ENCODE assay signal across 21 cellular contexts in the genomic region with DNA sequence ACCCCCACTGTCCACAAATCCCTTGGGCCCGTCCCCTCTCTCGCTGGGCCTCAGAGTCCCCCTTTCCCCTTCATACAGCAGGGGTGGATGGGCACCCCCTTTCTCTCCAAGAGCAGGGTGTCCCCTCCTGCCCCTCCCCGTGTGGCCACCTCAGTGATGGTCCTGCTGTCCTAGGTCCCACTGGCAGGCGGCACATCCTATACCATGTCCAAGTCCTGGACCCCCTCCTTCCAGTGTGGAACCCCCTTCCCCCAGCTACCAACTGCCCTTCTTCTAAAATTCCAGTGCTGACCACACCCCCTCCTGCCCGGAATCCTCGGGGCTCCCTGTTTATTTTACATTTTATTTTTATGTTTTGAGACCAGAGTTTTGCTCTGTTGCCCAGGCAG. TPM values are rescaled to one million over a fixed set of nuclear protein-coding genes. Genes with fewer than 3 reads are reported as not detected.
DNase-seq lines count a peak whose midpoint lies in the region; ATAC-seq and TF ChIP-seq lines count a peak whose summit lies in the region.
"Had no signal": no experiment of that assay in that cellular context is flagged by ENCODE, and none has a peak within 500 bp of the region (broad histone marks: within the 10 kb centered on the region; RNA-seq: fewer than 3 reads in every experiment).

No MANE protein-coding gene starts in this region.

- ATAC-seq in WTC11 (peak; percentile 6; the same call in 1 of the 2 replicates), GM21360 (IDR thresholded peaks at IDR 0.05; ENCODE audit: unreplicated experiment) (no peak)
- ATAC-seq: activated CD8-positive, alpha-beta T cell treated with anti-CD3 and anti-CD28 coated beads, Interleukin-2, amount 10 ng/mL, durations not matched to agents 7 days and 5 days had no signal

- H3K4me3 Mint-ChIP-seq in WTC11 (peak overlapping the region; percentile 64), progenitor cell of endocrine pancreas (ENCODE audit: low read depth) (peak overlapping the region; percentile 70)
- H3K4me3 Mint-ChIP-seq: activated CD8-positive, alpha-beta T cell treated with anti-CD3 and anti-CD28 coated beads, Interleukin-2, amount 10 ng/mL, durations not matched to agents 7 days and 5 days; activated T-helper 1 cell treated with anti-CD3 and anti-CD28 coated beads, Interleukin-12 subunit alpha, Interleukin-12 subunit beta, Interleukin-2, Interleukin-4 antibody, amounts not matched to agents 30 ng/mL and 10 ng/mL and 1 ng/mL, durations not matched to agents 14 hours and 24 hours and 36 hours; HFFc6; T-helper 2 cell treated with Interferon-gamma antibody and Interleukin-4, amounts not matched to agents 5 μg/mL and 100 μg/mL, for 36 hours had no signal

- CTCF ChIA-PET in WTC11 (lab: Charles Lee) = interaction anchor here (0.6 kb wide), 1 partner anchor 13 kb away, joined by 3 read pairs; no protein-coding TSS in a partner anchor

- H3K4me1 Mint-ChIP-seq in WTC11 (peaks cover 8% of the 10 kb centered on the region), progenitor cell of endocrine pancreas (ENCODE audit: low read depth) (peaks cover 5% of the 10 kb centered on the region)

- peaks cover 6% of the 10 kb centered on the region for H3K4me1 ChIP-seq in iPS-18a (ENCODE audit: control insufficient read depth, low read depth, low read length)
- H3K4me1 ChIP-seq: adrenal gland, BE2C, SJCRH30 had no signal

- peak overlapping the region; percentile 40 for H3K4me3 ChIP-seq in H7 (ENCODE audit: insufficient read depth, low read depth, low read length)
- H3K4me3 ChIP-seq in iPS-18a (ENCODE audit: low read length) = peak overlapping the region; percentile 37
- H3K4me3 ChIP-seq: SJCRH30 had no signal

- peaks cover 22% of the 10 kb centered on the region for H3K9me3 Mint-ChIP-seq in WTC11
- peaks cover 8% of the 10 kb centered on the region for H3K9me3 Mint-ChIP-seq in progenitor cell of endocrine pancreas (ENCODE audit: low read depth)
- H3K9me3 Mint-ChIP-seq: activated T-helper 1 cell treated with anti-CD3 and anti-CD28 coated beads, Interleukin-12 subunit alpha, Interleukin-12 subunit beta, Interleukin-2, Interleukin-4 antibody, amounts not matched to agents 30 ng/mL and 10 ng/mL and 1 ng/mL, durations not matched to agents 14 hours and 24 hours and 36 hours had no signal

- H3K9ac ChIP-seq in iPS-18a (ENCODE audit: low read length) = no peak overlapping the region

- peaks cover 22% of the 10 kb centered on the region for H3K36me3 Mint-ChIP-seq in WTC11
- peaks cover 14% of the 10 kb centered on the region for H3K36me3 Mint-ChIP-seq in progenitor cell of endocrine pancreas (ENCODE audit: insufficient read depth)

- no peak overlapping the region for H3K27ac ChIP-seq in iPS-18a (ENCODE audit: low read length)
- H3K27ac ChIP-seq: adrenal gland, SJCRH30 had no signal

- TF ChIP-seq CTCF in WTC11 (IDR thresholded peaks at IDR 0.05) (no peak), progenitor cell of endocrine pancreas (IDR thresholded peaks at IDR 0.05; ENCODE audit: unreplicated experiment) (no peak)

- H3K27me3 ChIP-seq in H7 (ENCODE audit: control insufficient read depth, insufficient read depth, low read length) (peaks cover 10% of the 10 kb centered on the region), iPS-18a (ENCODE audit: control insufficient read depth, insufficient read depth, low read length) (peaks cover 19% of the 10 kb centered on the region)
- H3K27me3 ChIP-seq: SJCRH30 had no signal

- POLR2A ChIA-PET in WTC11 (lab: Charles Lee) = no interaction called here

- peaks cover 5% of the 10 kb centered on the region for H3K9me3 ChIP-seq in iPS-18a (ENCODE audit: control insufficient read depth, low read depth, low read length)
- H3K9me3 ChIP-seq: adrenal gland, BE2C, SJCRH30 had no signal

- H3K36me3 ChIP-seq in H7 (replicated peaks; ENCODE audit: control insufficient read depth, insufficient read depth, low read length) (no peaks in the 10 kb centered on the region), iPS-18a (ENCODE audit: control insufficient read depth, low read depth, low read length) (no peaks in the 10 kb centered on the region)
- H3K36me3 ChIP-seq: adrenal gland, BE2C, SJCRH30 had no signal

- H3K27me3 Mint-ChIP-seq in WTC11 (ENCODE audit: low read depth) (peaks cover 45% of the 10 kb centered on the region), progenitor cell of endocrine pancreas (peaks cover 18% of the 10 kb centered on the region)

- no peak overlapping the region for H3K27ac Mint-ChIP-seq in WTC11
- no peak overlapping the region for H3K27ac Mint-ChIP-seq in progenitor cell of endocrine pancreas
- H3K27ac Mint-ChIP-seq: activated CD8-positive, alpha-beta T cell treated with anti-CD3 and anti-CD28 coated beads, Interleukin-2, amount 10 ng/mL, durations not matched to agents 7 days and 5 days; activated T-helper 1 cell treated with anti-CD3 and anti-CD28 coated beads, Interleukin-12 subunit alpha, Interleukin-12 subunit beta, Interleukin-2, Interleukin-4 antibody, amounts not matched to agents 30 ng/mL and 10 ng/mL and 1 ng/mL, durations not matched to agents 14 hours and 24 hours and 36 hours; HFFc6; T-helper 2 cell treated with Interferon-gamma antibody and Interleukin-4, amounts not matched to agents 5 μg/mL and 100 μg/mL, for 36 hours had no signal

- no peak for DNase-seq in H7
- no peak for DNase-seq in WTC11 (ENCODE audit: low spot score)
- no peak for DNase-seq in progenitor cell of endocrine pancreas (ENCODE audit: low spot score, unreplicated experiment)
- no peak for DNase-seq in activated CD4-positive, alpha-beta T cell treated with anti-CD3 and anti-CD28 coated beads for 48 hours
- DNase-seq in OCI-M2 (lab: John Stamatoyannopoulos, UW; ENCODE audit: unreplicated experiment) = no peak
- DNase-seq: activated CD4-positive, CD25-positive, alpha-beta regulatory T cell; activated CD8-positive, alpha-beta T cell treated with anti-CD3 and anti-CD28 coated beads, Interleukin-2, amount 10 ng/mL, durations not matched to agents 7 days and 5 days; adrenal gland; BE2C; HFFc6; Kasumi-1; left cardiac atrium; NCI-H1092 treated with DMSO at 0.1 percent for 48 hours; NCI-H524; SJCRH30; stimulated activated CD4-positive, alpha-beta T cell treated with anti-CD3 and anti-CD28 coated beads, Interleukin-2, amount 100 ng/mL, for 24 hours; substantia nigra had no signal

TF ChIP-seq in WTC11, 78 proteins besides CTCF, POLR2A, EP300 and RAD21:
- TF ChIP-seq IRF2 (CRISPR knock-in tag; IDR thresholded peaks at IDR 0.05; ENCODE audit: borderline replicate concordance, low read depth) = no peak
- TF ChIP-seq ZNF512 (CRISPR knock-in tag; IDR thresholded peaks at IDR 0.05; ENCODE audit: borderline replicate concordance) = no peak
- no peak for TF ChIP-seq SP1 (CRISPR knock-in tag; conservative IDR thresholded peaks at IDR 0.05)
- no peak for TF ChIP-seq ZNF138 (CRISPR knock-in tag; conservative IDR thresholded peaks at IDR 0.05)

RNA-seq across cellular contexts. Expression of gene CPAMD8, which starts 0.8 kb away (rescaled TPM):
- total RNA-seq in H7 (2014; rRNA removed; shearing (Covaris generic)) = 4.5 and 5.2 TPM in 2 replicates
- total RNA-seq in WTC11 (2021) (6.9 to 10.8 TPM (median 7.9 TPM) in 3 replicates), progenitor cell of endocrine pancreas (58.6 and 63.4 TPM in 2 replicates)

RNA-seq across cellular contexts. Expression of gene HAUS8, which starts 47.8 kb away (rescaled TPM):
- total RNA-seq in H7 (2014; rRNA removed; shearing (Covaris generic)) = 10.4 and 15.5 TPM in 2 replicates
- 27.9 to 29.9 TPM (median 29.7 TPM) in 3 replicates for total RNA-seq in WTC11 (2021)
- total RNA-seq in progenitor cell of endocrine pancreas = 17.7 and 21.7 TPM in 2 replicates

RNA-seq across cellular contexts. Expression of gene MYO9B, which starts 48.2 kb away (rescaled TPM):
- 32.9 and 40.8 TPM in 2 replicates for total RNA-seq in H7 (2014; rRNA removed; shearing (Covaris generic))
- total RNA-seq in WTC11 (2021) (70.3 to 94.3 TPM (median 73.4 TPM) in 3 replicates), progenitor cell of endocrine pancreas (78.5 and 79.7 TPM in 2 replicates)
